Comparison of ENCODE assay signal across 33 cellular contexts in the genomic region with DNA sequence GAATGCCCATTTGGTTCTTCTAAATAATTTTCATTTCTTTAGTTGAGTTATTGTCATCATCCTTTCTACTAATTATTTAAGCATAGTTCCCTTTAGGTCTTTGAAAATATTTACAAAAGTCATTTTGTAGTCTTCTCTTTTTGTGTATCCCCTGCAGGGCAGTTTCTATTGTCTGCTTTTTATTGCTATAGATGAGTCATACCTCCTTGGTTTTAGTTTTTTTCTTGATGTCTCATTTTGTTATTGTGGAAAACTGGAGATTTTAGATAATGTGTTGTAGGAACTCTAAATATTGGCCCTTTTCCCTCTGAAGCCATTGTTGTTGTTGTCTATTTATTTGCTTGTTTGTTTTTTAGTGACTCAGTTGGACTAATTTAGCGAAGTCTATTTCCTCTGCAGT.
A peak's percentile ranks its signal among the peaks of the same experiment; 100 is the strongest.
DNase-seq lines count a peak whose midpoint lies in the region; ATAC-seq, FAIRE-seq and TF ChIP-seq lines count a peak whose summit lies in the region.
"Had no signal": no experiment of that assay in that cellular context is flagged by ENCODE, and none has a peak within 500 bp of the region (broad histone marks: within the 10 kb centered on the region; RNA-seq: fewer than 3 reads in every experiment).

No MANE protein-coding gene starts in this region.

- H3K4me1 Mint-ChIP-seq in activated T-cell treated with anti-CD3 and anti-CD28 coated beads, Interleukin-2, amount 50 U/mL, for 4 hours (ENCODE audit: low read depth): no peaks in the 10 kb centered on the region
- no peaks in the 10 kb centered on the region for H3K4me1 Mint-ChIP-seq in T-cell
- H3K4me1 Mint-ChIP-seq: brain; CD4-positive, CD25-positive, alpha-beta regulatory T cell; endodermal cell had no signal

- CTCF ChIA-PET in T-cell (lab: Charles Lee): interaction anchor here in 1 of 2 donors (0.7 kb wide), 1 partner anchor 547 kb away, joined by 3 read pairs; no protein-coding TSS in a partner anchor

- H3K36me3 Mint-ChIP-seq in activated T-cell treated with anti-CD3 and anti-CD28 coated beads, Interleukin-2, amount 50 U/mL, for 4 hours (ENCODE audit: insufficient read depth): no peaks in the 10 kb centered on the region
- no peaks in the 10 kb centered on the region for H3K36me3 Mint-ChIP-seq in T-cell
- H3K36me3 Mint-ChIP-seq: brain; CD4-positive, CD25-positive, alpha-beta regulatory T cell; natural killer cell treated with Interleukin-12 subunit alpha and Interleukin-12 subunit beta and Interleukin-15 and Interleukin-18, amount 100 ng/mL, for 72 hours had no signal

- in situ Hi-C loops in astrocyte of the spinal cord (cut with HindIII; ENCODE audit: low sequenced_read_pairs): no loop called here

- ATAC-seq in activated T-cell treated with anti-CD3 and anti-CD28 coated beads, Interleukin-2, amount 50 U/mL, for 4 hours: no peak
- no peak for ATAC-seq in T-cell (replicated peaks in 1 of 4)
- ATAC-seq: activated T-cell treated with anti-CD3 and anti-CD28 coated beads, Interleukin-2, amount 50 U/mL, for 72 hours; gastroesophageal sphincter; natural killer cell treated with Interleukin-12 subunit alpha and Interleukin-12 subunit beta and Interleukin-15 and Interleukin-18, amount 100 ng/mL, for 72 hours; Panc1; psoas muscle had no signal

- H3K9me3 Mint-ChIP-seq in activated T-cell treated with anti-CD3 and anti-CD28 coated beads, Interleukin-2, amount 50 U/mL, for 4 hours: no peaks in the 10 kb centered on the region
- H3K9me3 Mint-ChIP-seq in T-cell: peaks cover 2 to 17% (median 8%) of the 10 kb centered on the region in 3 donors

- POLR2A ChIA-PET in T-cell (lab: Charles Lee): no interaction called here

- no peaks in the 10 kb centered on the region for H3K27me3 Mint-ChIP-seq in activated T-cell treated with anti-CD3 and anti-CD28 coated beads, Interleukin-2, amount 50 U/mL, for 4 hours (ENCODE audit: low read depth)
- H3K27me3 Mint-ChIP-seq in T-cell: no peaks in the 10 kb centered on the region
- H3K27me3 Mint-ChIP-seq: CD4-positive, CD25-positive, alpha-beta regulatory T cell; natural killer cell treated with Interleukin-12 subunit alpha and Interleukin-12 subunit beta and Interleukin-15 and Interleukin-18, amount 100 ng/mL, for 72 hours had no signal

- no peak for FAIRE-seq in urothelium cell line (lab: Jason Lieb, UNC)
- FAIRE-seq: GM12892 had no signal

- DNase-seq in EH (ENCODE audit: low read depth) (peak; percentile 28), NCI-H69 (lab: John Stamatoyannopoulos, UW) (peak; percentile 48), astrocyte of the spinal cord (ENCODE audit: low read depth, low spot score) (peak; percentile 13), urothelium cell line (ENCODE audit: low spot score) (peak; percentile 11), NCI-H1105 treated with DMSO at 0.1 percent for 48 hours (lab: John Stamatoyannopoulos, UW) (no peak), T-cell (no peak)
- DNase-seq in activated T-cell treated with anti-CD3 and anti-CD28 coated beads, Interleukin-2, amount 50 U/mL, for 4 hours: no peak
- DNase-seq: activated CD4-positive, alpha-beta T cell treated with anti-CD3 and anti-CD28 coated beads, Interleukin-2, amount 50 U/mL, for 48 hours; activated CD4-positive, CD25-positive, alpha-beta regulatory T cell treated with anti-CD3 and anti-CD28 coated beads, Interleukin-2, amount 50 U/mL, for 72 hours; activated T-cell treated with anti-CD3 and anti-CD28 coated beads, Interleukin-2, amount 50 U/mL, for 72 hours; CD4-positive, CD25-positive, alpha-beta regulatory T cell; cerebellar nuclear complex; dermis blood vessel endothelial cell; DMS 273 treated with DMSO at 0.1 percent for 48 hours; endodermal cell; hippocampal formation; MG63; NCI-H2081; NCI-H2227 treated with DMSO at 0.1 percent for 48 hours; NCI-H526; occipital lobe; psoas muscle; SHP77 treated with DMSO at 0.1 percent for 48 hours; sigmoid colon; stimulated activated CD4-positive, alpha-beta T cell treated with anti-CD3 and anti-CD28 coated beads, Interleukin-4, amount 100 ng/mL, for 24 hours; tibial artery had no signal

- no peak overlapping the region for H3K27ac Mint-ChIP-seq in T-cell
- H3K27ac Mint-ChIP-seq: activated T-cell treated with anti-CD3 and anti-CD28 coated beads, Interleukin-2, amount 50 U/mL, for 72 hours; brain; CD4-positive, CD25-positive, alpha-beta regulatory T cell; endodermal cell; natural killer cell treated with Interleukin-12 subunit alpha and Interleukin-12 subunit beta and Interleukin-15 and Interleukin-18, amount 100 ng/mL, for 72 hours had no signal

- no peak for TF ChIP-seq CTCF in astrocyte of the spinal cord (IDR thresholded peaks at IDR 0.05; ENCODE audit: low read depth, low read length)

- H3K4me3 ChIP-seq in astrocyte of the spinal cord (ENCODE audit: low read depth, low read length): no peak overlapping the region
- H3K4me3 ChIP-seq: esophagus muscularis mucosa, gastroesophageal sphincter, lung, MG63, psoas muscle, sigmoid colon, tibial artery had no signal

- H3K4me3 Mint-ChIP-seq in activated T-cell treated with anti-CD3 and anti-CD28 coated beads, Interleukin-2, amount 50 U/mL, for 4 hours: no peak overlapping the region
- no peak overlapping the region for H3K4me3 Mint-ChIP-seq in T-cell
- H3K4me3 Mint-ChIP-seq: activated T-cell treated with anti-CD3 and anti-CD28 coated beads, Interleukin-2, amount 50 U/mL, for 72 hours; brain; CD4-positive, CD25-positive, alpha-beta regulatory T cell; endodermal cell; natural killer cell treated with Interleukin-12 subunit alpha and Interleukin-12 subunit beta and Interleukin-15 and Interleukin-18, amount 100 ng/mL, for 72 hours had no signal

Comparison
In these comparisons a context has a peak if more than half of its experiments do, and no peak if none do; other contexts are left out.
1. DNase-seq: peak in EH (single experiment), NCI-H69 (single experiment), astrocyte of the spinal cord (single experiment) and urothelium cell line (single experiment); none in NCI-H1105 treated with DMSO at 0.1 percent for 48 hours (single experiment), activated T-cell treated with anti-CD3 and anti-CD28 coated beads, Interleukin-2, amount 50 U/mL, for 4 hours (single experiment) and T-cell (0 of 34).